Comparison of ENCODE assay signal across 8 cellular contexts in genomic region chr7:105521027-105521730, GRCh38. TPM values are rescaled to one million over a fixed set of nuclear protein-coding genes. Genes with fewer than 3 reads are reported as not detected.
A peak's percentile ranks its signal among the peaks of the same experiment; 100 is the strongest.
DNase-seq lines count a peak whose midpoint lies in the region; ATAC-seq and TF ChIP-seq lines count a peak whose summit lies in the region.

No MANE protein-coding gene starts in this region.

- TF ChIP-seq CTCF in dorsolateral prefrontal cortex (IDR thresholded peaks at IDR 0.05 in 54 of 56, conservative IDR thresholded peaks at IDR 0.05 in 2 of 56; ENCODE audit: low read depth in 1 of 56, partially characterized antibody in 56 of 56) (peak in 1 of 56 donors; percentile 3), lower lobe of right lung (IDR thresholded peaks at IDR 0.05) (no peak)

- H3K79me2 ChIP-seq in ACC112 (ENCODE audit: control insufficient read depth, insufficient read depth, low read length, unreplicated experiment), result peaks cover 44% of the 10 kb centered on the region

- no peaks in the 10 kb centered on the region for H3K27me3 ChIP-seq in ACC112 (ENCODE audit: insufficient read depth, low read length)
- no peaks in the 10 kb centered on the region for H3K27me3 ChIP-seq in dorsolateral prefrontal cortex
- no peaks in the 10 kb centered on the region for H3K27me3 ChIP-seq in lower lobe of right lung (ENCODE audit: low read depth)

- no peaks in the 10 kb centered on the region for H3K4me1 ChIP-seq in ACC112 (ENCODE audit: control insufficient read depth, insufficient read depth, low read length, unreplicated experiment)
- H3K4me1 ChIP-seq in lower lobe of right lung, result peaks cover 17% of the 10 kb centered on the region

- H3K4me3 ChIP-seq in ACC112 (ENCODE audit: low read depth, low read length) (peak overlapping the region; percentile 91), dorsolateral prefrontal cortex (peak overlapping the region; percentile 59 to 95 (median 81)), lower lobe of right lung (peak overlapping the region; percentile 92)

- peak; percentile 48 for DNase-seq in NCI-H2029 treated with DMSO at 0.1 percent for 48 hours (lab: John Stamatoyannopoulos, UW)
- peak; percentile 67 for DNase-seq in activated CD4-positive, alpha-beta T cell treated with anti-CD3 and anti-CD28 coated beads for 48 hours
- peak; percentile 35 to 80 (median 64) for DNase-seq in dorsolateral prefrontal cortex
- DNase-seq in lower lobe of right lung, result peak; percentile 82
- DNase-seq in stimulated activated CD4-positive, alpha-beta T cell treated with anti-CD3 and anti-CD28 coated beads, TNF-alpha, amount 100 ng/mL, for 24 hours (ENCODE audit: low read depth in 3 of 3), result peak; percentile 11 to 57 (median 12)

- H3K36me3 ChIP-seq in ACC112 (ENCODE audit: insufficient read depth, low read length) (peaks cover 9% of the 10 kb centered on the region; the same call in 1 of the 2 replicates), lower lobe of right lung (peaks cover 4% of the 10 kb centered on the region)

- H3K27ac ChIP-seq in ACC112 (ENCODE audit: low read depth, low read length) (peak overlapping the region; percentile 82), dorsolateral prefrontal cortex (peak overlapping the region in 51 of 59 donors; percentile 21 to 97 (median 88)), lower lobe of right lung (peak overlapping the region; percentile 92)

- H3K9me3 ChIP-seq in lower lobe of right lung, result no peaks in the 10 kb centered on the region

- ATAC-seq in GM18858 (IDR thresholded peaks at IDR 0.05; ENCODE audit: unreplicated experiment), result peak; percentile 24
- ATAC-seq in HG03060 (IDR thresholded peaks at IDR 0.05; ENCODE audit: low read depth, unreplicated experiment), result peak; percentile 18
- ATAC-seq in lower lobe of right lung, result peak; percentile 80 to 82

- intact Hi-C loops in dorsolateral prefrontal cortex (cut with DNase I) (loop anchor here in 1 of 2 donors (5.0 kb wide), 2 partner anchors 61 to 356 kb away; partner anchors contain the start of genes ATXN7L1 and EFCAB10), lower lobe of right lung (cut with DNase I) (no loop called here)

- peak overlapping the region; percentile 78 for H2AFZ ChIP-seq in ACC112 (ENCODE audit: low read length, unreplicated experiment)

RNA-seq across cellular contexts. Expression of gene PUS7, which starts 0.9 kb away (rescaled TPM):
- 10 to 100 TPM in 114 of 120 experiments, 1 to 10 TPM in 6; 9.3 to 22.2 (median 14.4) TPM for total RNA-seq in dorsolateral prefrontal cortex
- total RNA-seq in lower lobe of right lung, result 8.4 TPM

RNA-seq across cellular contexts. Expression of gene RINT1, which starts 10.8 kb away (rescaled TPM):
- total RNA-seq in dorsolateral prefrontal cortex (10 to 100 TPM; 14.1 to 34.8 (median 22.7) TPM), lower lobe of right lung (14.7 TPM)

Comparison
In these comparisons a context has a peak if more than half of its experiments do, and no peak if none do; other contexts are left out.
1. Peak in every context shown above with its lines: DNase-seq, ATAC-seq, H3K4me3 ChIP-seq and H3K27ac ChIP-seq.
2. ATAC-seq: peak in every context shown above with its lines; median percentile 81 in lower lobe of right lung; 24 in GM18858; 18 in HG03060.
3. DNase-seq: peak in every context shown above with its lines; median percentile 82 in lower lobe of right lung; 67 in activated CD4-positive, alpha-beta T cell treated with anti-CD3 and anti-CD28 coated beads for 48 hours; 64 in dorsolateral prefrontal cortex; 48 in NCI-H2029 treated with DMSO at 0.1 percent for 48 hours; 12 in stimulated activated CD4-positive, alpha-beta T cell treated with anti-CD3 and anti-CD28 coated beads, TNF-alpha, amount 100 ng/mL, for 24 hours.